12 cellular contexts compared by ENCODE assay signal in the genomic region with DNA sequence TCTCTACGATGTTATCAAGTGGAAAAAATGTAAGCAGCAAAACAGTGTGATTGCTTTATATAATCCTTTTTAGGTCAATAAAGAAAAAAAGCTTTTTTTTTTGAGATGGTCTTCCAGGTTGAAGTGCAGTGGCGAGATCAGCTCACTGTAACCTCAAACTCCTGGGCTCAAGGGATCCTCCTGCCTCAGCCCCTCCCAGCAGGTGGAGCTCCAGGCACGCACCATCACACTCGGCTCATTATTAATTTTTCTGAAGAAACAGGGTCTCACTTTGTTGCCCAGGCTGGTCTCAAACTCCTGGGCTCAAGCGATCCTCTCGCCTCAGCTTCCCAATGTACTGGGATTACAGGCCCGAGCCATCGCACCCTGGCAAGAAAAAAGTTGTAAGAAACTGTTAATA. TPM values are rescaled to one million over a fixed set of nuclear protein-coding genes. Genes with fewer than 3 reads are reported as not detected.
A peak's percentile ranks its signal among the peaks of the same experiment; 100 is the strongest.
DNase-seq lines count a peak whose midpoint lies in the region; TF ChIP-seq lines count a peak whose summit lies in the region.
"Had no signal": no experiment of that assay in that cellular context is flagged by ENCODE, and none has a peak within 500 bp of the region (broad histone marks: within the 10 kb centered on the region; RNA-seq: fewer than 3 reads in every experiment).

No MANE protein-coding gene starts in this region.

- no peaks in the 10 kb centered on the region for H3K27me3 Mint-ChIP-seq in CD14-positive monocyte (ENCODE audit: low read depth in 3 of 3)
- H3K27me3 Mint-ChIP-seq in activated CD4-positive, alpha-beta memory T cell treated with anti-CD3 and anti-CD28 coated beads for 36 hours: no peaks in the 10 kb centered on the region

- POLR2A ChIA-PET in activated CD4-positive, alpha-beta memory T cell treated with anti-CD3 and anti-CD28 coated beads for 36 hours (lab: Charles Lee): no interaction called here

- TF ChIP-seq CTCF in CD14-positive monocyte (IDR thresholded peaks at IDR 0.05) (peak; percentile 28), GM13977 (IDR thresholded peaks at IDR 0.05; ENCODE audit: extremely low read depth, insufficient read depth, missing control alignments) (peak; percentile 51), kidney epithelial cell (IDR thresholded peaks at IDR 0.05; ENCODE audit: insufficient read depth, low read length, poor library complexity, severe bottlenecking) (peak; percentile 33)

- H3K4me1 Mint-ChIP-seq in CD14-positive monocyte: no peaks in the 10 kb centered on the region
- peaks cover 12% of the 10 kb centered on the region for H3K4me1 Mint-ChIP-seq in activated CD4-positive, alpha-beta memory T cell treated with anti-CD3 and anti-CD28 coated beads for 36 hours (ENCODE audit: low read depth)

- no peak overlapping the region for H3K4me3 Mint-ChIP-seq in CD14-positive monocyte
- H3K4me3 Mint-ChIP-seq in activated CD4-positive, alpha-beta memory T cell treated with anti-CD3 and anti-CD28 coated beads for 36 hours: no peak overlapping the region
- H3K4me3 Mint-ChIP-seq: stimulated activated effector memory CD8-positive, alpha-beta T cell treated with anti-CD3 and anti-CD28 coated beads, Interleukin-12 subunit alpha, Interleukin-12 subunit beta, amount 100 ng/mL, for 72 hours had no signal

- no peaks in the 10 kb centered on the region for H3K36me3 ChIP-seq in kidney epithelial cell (ENCODE audit: control insufficient read depth, insufficient read depth, low read length)

- DNase-seq in CD14-positive monocyte (ENCODE audit: low spot score) (no peak), GM13977 (ENCODE audit: low spot score) (no peak), kidney epithelial cell (ENCODE audit: low read depth) (no peak), NCI-H446 treated with DMSO at 0.1 percent for 48 hours (lab: John Stamatoyannopoulos, UW) (no peak), nucleus accumbens (lab: John Stamatoyannopoulos, UW) (no peak), globus pallidus (ENCODE audit: low spot score) (no peak), kidney glomerular epithelial cell (lab: John Stamatoyannopoulos, UW) (no peak)
- DNase-seq in activated CD4-positive, alpha-beta memory T cell treated with anti-CD3 and anti-CD28 coated beads for 36 hours: peak; percentile 37

- intact Hi-C loops in CD14-positive monocyte (cut with micrococcal nuclease): no loop called here
- intact Hi-C loops in activated CD4-positive, alpha-beta memory T cell treated with anti-CD3 and anti-CD28 coated beads for 36 hours (cut with micrococcal nuclease): loop anchor here (5.0 kb wide), 1 partner anchor 36 kb away; no protein-coding TSS in a partner anchor

- H3K36me3 Mint-ChIP-seq in CD14-positive monocyte: peaks cover 43 to 76% of the 10 kb centered on the region in 2 donors
- peaks cover 28% of the 10 kb centered on the region for H3K36me3 Mint-ChIP-seq in activated CD4-positive, alpha-beta memory T cell treated with anti-CD3 and anti-CD28 coated beads for 36 hours

- CTCF ChIA-PET in activated CD4-positive, alpha-beta memory T cell treated with anti-CD3 and anti-CD28 coated beads for 36 hours (lab: Charles Lee): interaction anchor here (0.5 to 2.6 kb wide), 10 partner anchors 13 to 328 kb away, joined by 3 to 34 read pairs (median 4); no protein-coding TSS in a partner anchor

- H3K4me3 ChIP-seq in kidney epithelial cell (ENCODE audit: low read depth, low read length): no peak overlapping the region

- H3K27me3 ChIP-seq in kidney epithelial cell (ENCODE audit: control insufficient read depth, insufficient read depth, low read length): no peaks in the 10 kb centered on the region
- H3K27me3 ChIP-seq: neutrophil had no signal

- H3K9me3 Mint-ChIP-seq in CD14-positive monocyte: peaks cover 0 to 3% (median 0%) of the 10 kb centered on the region in 7 donors
- H3K9me3 Mint-ChIP-seq in activated CD4-positive, alpha-beta memory T cell treated with anti-CD3 and anti-CD28 coated beads for 36 hours: no peaks in the 10 kb centered on the region
- H3K9me3 Mint-ChIP-seq: stimulated activated effector memory CD8-positive, alpha-beta T cell treated with anti-CD3 and anti-CD28 coated beads, Interleukin-12 subunit alpha, Interleukin-12 subunit beta, amount 100 ng/mL, for 72 hours had no signal

- in situ Hi-C loops in GM13977 (cut with MboI; ENCODE audit: low pct_unique_long_range_greater_than_20kb, low sequenced_read_pairs, unreplicated experiment): loop anchor here (25.0 kb wide), 1 partner anchor 224 kb away; no protein-coding TSS in a partner anchor

- peak overlapping the region in 2 of 7 donors; percentile 56 to 62 for H3K27ac Mint-ChIP-seq in CD14-positive monocyte
- H3K27ac Mint-ChIP-seq in activated CD4-positive, alpha-beta memory T cell treated with anti-CD3 and anti-CD28 coated beads for 36 hours: no peak overlapping the region
- H3K27ac Mint-ChIP-seq: stimulated activated effector memory CD8-positive, alpha-beta T cell treated with anti-CD3 and anti-CD28 coated beads, Interleukin-12 subunit alpha, Interleukin-12 subunit beta, amount 100 ng/mL, for 72 hours had no signal

RNA-seq across cellular contexts. Expression of gene RNF168, which starts 17.3 kb away (rescaled TPM):
- polyA plus RNA-seq in CD14-positive monocyte: 1 to 10 TPM; 4.4 to 6.7 TPM
- total RNA-seq in activated CD4-positive, alpha-beta memory T cell treated with anti-CD3 and anti-CD28 coated beads for 36 hours: 10 to 100 TPM; 26.1 to 27.2 TPM
- 10.9 and 11.7 TPM in 2 replicates for total RNA-seq in kidney epithelial cell

RNA-seq across cellular contexts. Expression of gene SMCO1, which starts 28.9 kb away (rescaled TPM):
- not detected for polyA plus RNA-seq in CD14-positive monocyte
- total RNA-seq in activated CD4-positive, alpha-beta memory T cell treated with anti-CD3 and anti-CD28 coated beads for 36 hours: not detected
- total RNA-seq in kidney epithelial cell: not detected in 2 replicates
- total RNA-seq: activated CD8-positive, alpha-beta memory T cell treated with anti-CD3 and anti-CD28 coated beads for 36 hours had no signal
- polyA plus RNA-seq: esophagus had no signal

RNA-seq across cellular contexts. Expression of gene UBXN7, which starts 54.0 kb away (rescaled TPM):
- 10 to 100 TPM; 13.6 to 15.8 TPM for polyA plus RNA-seq in CD14-positive monocyte
- total RNA-seq in activated CD4-positive, alpha-beta memory T cell treated with anti-CD3 and anti-CD28 coated beads for 36 hours: 10 to 100 TPM; 58.1 to 61.1 TPM
- 13.0 and 16.4 TPM in 2 replicates for total RNA-seq in kidney epithelial cell
